13 cellular contexts compared by ENCODE assay signal in genomic region chr13:101424381-101425155, GRCh38. TPM values are rescaled to one million over a fixed set of nuclear protein-coding genes. Genes with fewer than 3 reads are reported as not detected.
DNase-seq lines count a peak whose midpoint lies in the region; ATAC-seq and TF ChIP-seq lines count a peak whose summit lies in the region.
"Had no signal": no experiment of that assay in that cellular context is flagged by ENCODE, and none has a peak within 500 bp of the region (broad histone marks: within the 10 kb centered on the region; RNA-seq: fewer than 3 reads in every experiment).

No MANE protein-coding gene starts in this region.

- peak overlapping the region; percentile 30 for H3K27ac ChIP-seq in right cardiac atrium (ENCODE audit: low read length)

- ATAC-seq in right cardiac atrium (peak; percentile 76 to 80), HG02678 (IDR thresholded peaks at IDR 0.05; ENCODE audit: unreplicated experiment) (no peak), HG03108 (IDR thresholded peaks at IDR 0.05; ENCODE audit: unreplicated experiment) (no peak)
- ATAC-seq: activated CD8-positive, alpha-beta T cell treated with anti-CD3 and anti-CD28 coated beads for 36 hours had no signal

- peak; percentile 1 for DNase-seq in HuH-7 (ENCODE audit: low spot score)
- DNase-seq in astrocyte of the hippocampus (ENCODE audit: low read depth, low spot score): peak; percentile 50
- peak; percentile 51 to 53 (median 52) for DNase-seq in right cardiac atrium
- peak; percentile 66 for DNase-seq in retinal pigment epithelial cell (ENCODE audit: low read depth)
- DNase-seq in lower leg skin (ENCODE audit: low spot score in 2 of 2): no peak
- DNase-seq in stimulated activated CD4-positive, alpha-beta T cell treated with anti-CD3 and anti-CD28 coated beads, Interleukin-4, amount 100 ng/mL, for 4 hours: no peak
- DNase-seq: activated CD8-positive, alpha-beta T cell treated with anti-CD3 and anti-CD28 coated beads for 36 hours; activated effector memory CD4-positive, alpha-beta T cell treated with anti-CD3 and anti-CD28 coated beads, Interleukin-2, amount 50 U/mL, for 16 hours had no signal

- TF ChIP-seq CTCF in retinal pigment epithelial cell (conservative IDR thresholded peaks at IDR 0.05; ENCODE audit: low read depth, low read length): no peak
- no peak for TF ChIP-seq CTCF in lower leg skin (IDR thresholded peaks at IDR 0.05)

- TF ChIP-seq POLR2A in lower leg skin (IDR thresholded peaks at IDR 0.05): no peak

- intact Hi-C loops in right cardiac atrium (cut with DNase I) (no loop called here), lower leg skin (cut with DNase I; ENCODE audit: low total_unique reads) (no loop called here)

- no peak overlapping the region for H3K4me3 ChIP-seq in right cardiac atrium (ENCODE audit: low read length)
- H3K4me3 ChIP-seq in retinal pigment epithelial cell (ENCODE audit: low read length): no peak overlapping the region
- no peak overlapping the region for H3K4me3 ChIP-seq in lower leg skin (ENCODE audit: low read depth, poor library complexity, severe bottlenecking)

- no peaks in the 10 kb centered on the region for H3K9me3 ChIP-seq in right cardiac atrium (ENCODE audit: control insufficient read depth, low read length)

- peaks cover 5% of the 10 kb centered on the region for H3K4me1 ChIP-seq in right cardiac atrium (ENCODE audit: control insufficient read depth, insufficient read depth, low read length)

- 44% methylated on average over 6 of the region's 6 CpGs for WGBS in right cardiac atrium
- 45 to 59% methylated on average over 6 of the region's 6 CpGs for WGBS in lower leg skin, 2 donors

- H3K27me3 ChIP-seq in right cardiac atrium (ENCODE audit: control insufficient read depth, insufficient read depth): peaks cover 1% of the 10 kb centered on the region

RNA-seq across cellular contexts. Expression of gene NALCN, which starts 8.3 kb away (rescaled TPM):
- total RNA-seq in right cardiac atrium (10 to 100 TPM; 12.8 to 17.0 (median 14.9) TPM), lower leg skin (1 to 10 TPM in 3 of 4 donors, under 1 TPM in 1; 0.67 to 2.0 (median 1.5) TPM)
- 5.2 TPM for polyA plus RNA-seq in right cardiac atrium
- total RNA-seq: activated CD8-positive, alpha-beta T cell treated with anti-CD3 and anti-CD28 coated beads for 36 hours; mononuclear cell had no signal
- polyA plus RNA-seq: CD14-positive monocyte had no signal

RNA-seq across cellular contexts. Expression of gene ITGBL1, which starts 27.9 kb away (rescaled TPM):
- 10 to 100 TPM in 1 of 4 donors, 1 to 10 TPM in 3; 6.9 to 11.2 (median 7.6) TPM for total RNA-seq in right cardiac atrium
- polyA plus RNA-seq in right cardiac atrium: 5.8 TPM
- total RNA-seq in lower leg skin: 10 to 100 TPM in 2 of 4 donors, 1 to 10 TPM in 2; 5.0 to 21.5 (median 8.8) TPM
- total RNA-seq: activated CD8-positive, alpha-beta T cell treated with anti-CD3 and anti-CD28 coated beads for 36 hours; H1; mononuclear cell had no signal
- polyA plus RNA-seq: CD14-positive monocyte, H1 had no signal

Comparison
In these comparisons a context has a peak if more than half of its experiments do, and no peak if none do; other contexts are left out.
1. DNase-seq: peak in HuH-7 (single experiment), astrocyte of the hippocampus (single experiment), right cardiac atrium (3 of 3) and retinal pigment epithelial cell (single experiment); none in lower leg skin (0 of 2) and stimulated activated CD4-positive, alpha-beta T cell treated with anti-CD3 and anti-CD28 coated beads, Interleukin-4, amount 100 ng/mL, for 4 hours (0 of 2).
2. ATAC-seq: peak in right cardiac atrium (2 of 2); none in HG02678 (single experiment) and HG03108 (single experiment).
3. RNA of gene NALCN, which starts 8.3 kb away (total RNA-seq): 12.8 to 17.0 TPM in right cardiac atrium; 0.67 to 2.0 TPM in lower leg skin; every median in the first group is over 4 times any median in the second.